32 cellular contexts compared by ENCODE assay signal in the genomic region with DNA sequence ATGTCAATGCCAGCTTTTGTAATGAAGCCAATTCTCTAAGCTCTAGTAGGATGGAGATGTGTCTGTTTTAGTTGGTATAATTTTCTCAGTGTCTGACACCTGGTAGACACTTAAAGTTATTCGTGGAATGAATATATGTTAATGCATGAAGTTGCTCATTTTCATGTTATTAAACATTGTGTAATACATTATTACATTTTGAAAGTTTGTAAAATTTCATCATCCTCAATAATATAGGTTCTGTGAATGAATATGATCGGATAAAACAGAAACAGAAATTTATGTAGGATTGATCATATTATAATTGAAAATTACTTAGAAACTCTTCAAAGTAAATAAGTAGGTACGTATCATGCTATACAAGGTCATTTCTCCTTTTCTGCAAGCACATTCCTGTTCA.
"Had no signal": no experiment of that assay in that cellular context is flagged by ENCODE, and none has a peak within 500 bp of the region (broad histone marks: within the 10 kb centered on the region; RNA-seq: fewer than 3 reads in every experiment).

No MANE protein-coding gene starts in this region.

- H3K36me3 ChIP-seq: MG63 had no signal

- DNase-seq: Karpas-422, Kasumi-1, MG63, MM.1S, MV-4-11, NCI-H1048, NCI-H1092, NCI-H1092 treated with DMSO at 0.1 percent for 48 hours, NCI-H1105, NCI-H1105 treated with DMSO at 0.1 percent for 48 hours, NCI-H1417 treated with DMSO at 0.1 percent for 48 hours, NCI-H1436, NCI-H1436 treated with DMSO at 0.1 percent for 48 hours, NCI-H146, NCI-H1694, NCI-H1694 treated with DMSO at 0.1 percent for 48 hours, NCI-H187, NCI-H187 treated with DMSO at 0.1 percent for 48 hours, NCI-H1930, NCI-H2029 treated with DMSO at 0.1 percent for 48 hours, NCI-H2081 treated with DMSO at 0.1 percent for 48 hours, NCI-H2107, NCI-H2171, NCI-H2171 treated with DMSO at 0.1 percent for 48 hours, NCI-H2227 treated with DMSO at 0.1 percent for 48 hours, NCI-H226, NCI-H345, NCI-H446, NCI-H446 treated with DMSO at 0.1 percent for 48 hours, NCI-H510A treated with DMSO at 0.1 percent for 48 hours, NCI-H524, NCI-H524 treated with DMSO at 0.1 percent for 48 hours had no signal

- H3K27me3 ChIP-seq: MG63 had no signal

- H3K9me3 ChIP-seq: MG63 had no signal

- H3K4me3 ChIP-seq: MG63 had no signal
